In genomic region chr5:57695179-57695578, GRCh38 we compare ENCODE assay signal across 1 cellular context.
TF ChIP-seq lines count a peak whose summit lies in the region.

No MANE protein-coding gene starts in this region.

TF ChIP-seq in HepG2, 621 proteins besides CTCF, POLR2A, EP300 and RAD21 (continued from another document and continues in another):
- TF ChIP-seq ZMYM4 (CRISPR knock-in tag; IDR thresholded peaks at IDR 0.05) = no peak; the same call in 1 of the 2 replicates
- TF ChIP-seq GABPB1 (CRISPR knock-in tag; IDR thresholded peaks at IDR 0.05) = no peak
- TF ChIP-seq ZNF556 (CRISPR knock-in tag; IDR thresholded peaks at IDR 0.05; ENCODE audit: borderline replicate concordance) = no peak
- TF ChIP-seq, protein P1, sequence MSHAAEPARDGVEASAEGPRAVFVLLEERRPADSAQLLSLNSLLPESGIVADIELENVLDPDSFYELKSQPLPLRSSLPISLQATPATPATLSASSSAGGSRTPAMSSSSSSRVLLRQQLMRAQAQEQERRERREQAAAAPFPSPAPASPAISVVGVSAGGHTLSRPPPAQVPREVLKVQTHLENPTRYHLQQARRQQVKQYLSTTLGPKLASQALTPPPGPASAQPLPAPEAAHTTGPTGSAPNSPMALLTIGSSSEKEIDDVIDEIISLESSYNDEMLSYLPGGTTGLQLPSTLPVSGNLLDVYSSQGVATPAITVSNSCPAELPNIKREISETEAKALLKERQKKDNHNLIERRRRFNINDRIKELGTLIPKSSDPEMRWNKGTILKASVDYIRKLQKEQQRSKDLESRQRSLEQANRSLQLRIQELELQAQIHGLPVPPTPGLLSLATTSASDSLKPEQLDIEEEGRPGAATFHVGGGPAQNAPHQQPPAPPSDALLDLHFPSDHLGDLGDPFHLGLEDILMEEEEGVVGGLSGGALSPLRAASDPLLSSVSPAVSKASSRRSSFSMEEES (CRISPR knock-in tag; IDR thresholded peaks at IDR 0.05) = no peak
- TF ChIP-seq, protein P2, sequence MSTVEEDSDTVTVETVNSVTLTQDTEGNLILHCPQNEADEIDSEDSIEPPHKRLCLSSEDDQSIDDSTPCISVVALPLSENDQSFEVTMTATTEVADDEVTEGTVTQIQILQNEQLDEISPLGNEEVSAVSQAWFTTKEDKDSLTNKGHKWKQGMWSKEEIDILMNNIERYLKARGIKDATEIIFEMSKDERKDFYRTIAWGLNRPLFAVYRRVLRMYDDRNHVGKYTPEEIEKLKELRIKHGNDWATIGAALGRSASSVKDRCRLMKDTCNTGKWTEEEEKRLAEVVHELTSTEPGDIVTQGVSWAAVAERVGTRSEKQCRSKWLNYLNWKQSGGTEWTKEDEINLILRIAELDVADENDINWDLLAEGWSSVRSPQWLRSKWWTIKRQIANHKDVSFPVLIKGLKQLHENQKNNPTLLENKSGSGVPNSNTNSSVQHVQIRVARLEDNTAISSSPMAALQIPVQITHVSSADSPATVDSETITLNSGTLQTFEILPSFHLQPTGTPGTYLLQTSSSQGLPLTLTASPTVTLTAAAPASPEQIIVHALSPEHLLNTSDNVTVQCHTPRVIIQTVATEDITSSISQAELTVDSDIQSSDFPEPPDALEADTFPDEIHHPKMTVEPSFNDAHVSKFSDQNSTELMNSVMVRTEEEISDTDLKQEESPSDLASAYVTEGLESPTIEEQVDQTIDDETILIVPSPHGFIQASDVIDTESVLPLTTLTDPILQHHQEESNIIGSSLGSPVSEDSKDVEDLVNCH (CRISPR knock-in tag; IDR thresholded peaks at IDR 0.05) = no peak
- TF ChIP-seq, protein P3, sequence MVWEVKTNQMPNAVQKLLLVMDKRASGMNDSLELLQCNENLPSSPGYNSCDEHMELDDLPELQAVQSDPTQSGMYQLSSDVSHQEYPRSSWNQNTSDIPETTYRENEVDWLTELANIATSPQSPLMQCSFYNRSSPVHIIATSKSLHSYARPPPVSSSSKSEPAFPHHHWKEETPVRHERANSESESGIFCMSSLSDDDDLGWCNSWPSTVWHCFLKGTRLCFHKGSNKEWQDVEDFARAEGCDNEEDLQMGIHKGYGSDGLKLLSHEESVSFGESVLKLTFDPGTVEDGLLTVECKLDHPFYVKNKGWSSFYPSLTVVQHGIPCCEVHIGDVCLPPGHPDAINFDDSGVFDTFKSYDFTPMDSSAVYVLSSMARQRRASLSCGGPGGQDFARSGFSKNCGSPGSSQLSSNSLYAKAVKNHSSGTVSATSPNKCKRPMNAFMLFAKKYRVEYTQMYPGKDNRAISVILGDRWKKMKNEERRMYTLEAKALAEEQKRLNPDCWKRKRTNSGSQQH (CRISPR knock-in tag; IDR thresholded peaks at IDR 0.05; ENCODE audit: low read depth) = no peak
- no peak for TF ChIP-seq REPIN1 (CRISPR knock-in tag; IDR thresholded peaks at IDR 0.05; ENCODE audit: borderline replicate concordance, low read depth)
- TF ChIP-seq TSC22D2 (CRISPR knock-in tag; IDR thresholded peaks at IDR 0.05; ENCODE audit: borderline replicate concordance) = no peak
- TF ChIP-seq BCLAF1 (IDR thresholded peaks at IDR 0.05) = no peak
- TF ChIP-seq HMG20B (CRISPR knock-in tag; conservative IDR thresholded peaks at IDR 0.05) = no peak
- no peak for TF ChIP-seq ZNF550 (CRISPR knock-in tag; IDR thresholded peaks at IDR 0.05; ENCODE audit: borderline replicate concordance)
- TF ChIP-seq ZNF792 (CRISPR knock-in tag; IDR thresholded peaks at IDR 0.05) = 0 out of 2 replicates have a peak, but pooled peaks have one; percentile 30
- TF ChIP-seq, protein P4, sequence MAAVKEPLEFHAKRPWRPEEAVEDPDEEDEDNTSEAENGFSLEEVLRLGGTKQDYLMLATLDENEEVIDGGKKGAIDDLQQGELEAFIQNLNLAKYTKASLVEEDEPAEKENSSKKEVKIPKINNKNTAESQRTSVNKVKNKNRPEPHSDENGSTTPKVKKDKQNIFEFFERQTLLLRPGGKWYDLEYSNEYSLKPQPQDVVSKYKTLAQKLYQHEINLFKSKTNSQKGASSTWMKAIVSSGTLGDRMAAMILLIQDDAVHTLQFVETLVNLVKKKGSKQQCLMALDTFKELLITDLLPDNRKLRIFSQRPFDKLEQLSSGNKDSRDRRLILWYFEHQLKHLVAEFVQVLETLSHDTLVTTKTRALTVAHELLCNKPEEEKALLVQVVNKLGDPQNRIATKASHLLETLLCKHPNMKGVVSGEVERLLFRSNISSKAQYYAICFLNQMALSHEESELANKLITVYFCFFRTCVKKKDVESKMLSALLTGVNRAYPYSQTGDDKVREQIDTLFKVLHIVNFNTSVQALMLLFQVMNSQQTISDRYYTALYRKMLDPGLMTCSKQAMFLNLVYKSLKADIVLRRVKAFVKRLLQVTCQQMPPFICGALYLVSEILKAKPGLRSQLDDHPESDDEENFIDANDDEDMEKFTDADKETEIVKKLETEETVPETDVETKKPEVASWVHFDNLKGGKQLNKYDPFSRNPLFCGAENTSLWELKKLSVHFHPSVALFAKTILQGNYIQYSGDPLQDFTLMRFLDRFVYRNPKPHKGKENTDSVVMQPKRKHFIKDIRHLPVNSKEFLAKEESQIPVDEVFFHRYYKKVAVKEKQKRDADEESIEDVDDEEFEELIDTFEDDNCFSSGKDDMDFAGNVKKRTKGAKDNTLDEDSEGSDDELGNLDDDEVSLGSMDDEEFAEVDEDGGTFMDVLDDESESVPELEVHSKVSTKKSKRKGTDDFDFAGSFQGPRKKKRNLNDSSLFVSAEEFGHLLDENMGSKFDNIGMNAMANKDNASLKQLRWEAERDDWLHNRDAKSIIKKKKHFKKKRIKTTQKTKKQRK (IDR thresholded peaks at IDR 0.05; ENCODE audit: low read length) = no peak
- no peak for TF ChIP-seq ZNF468 (CRISPR knock-in tag; IDR thresholded peaks at IDR 0.05)
- TF ChIP-seq POGK (CRISPR knock-in tag; conservative IDR thresholded peaks at IDR 0.05) = no peak
- TF ChIP-seq, protein P5, sequence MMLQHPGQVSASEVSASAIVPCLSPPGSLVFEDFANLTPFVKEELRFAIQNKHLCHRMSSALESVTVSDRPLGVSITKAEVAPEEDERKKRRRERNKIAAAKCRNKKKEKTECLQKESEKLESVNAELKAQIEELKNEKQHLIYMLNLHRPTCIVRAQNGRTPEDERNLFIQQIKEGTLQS (CRISPR knock-in tag; IDR thresholded peaks at IDR 0.05) = peak; percentile 39; the same call in 1 of the 2 replicates
- no peak for TF ChIP-seq ZNF207 (IDR thresholded peaks at IDR 0.05; ENCODE audit: borderline replicate concordance)
- TF ChIP-seq, protein P6, sequence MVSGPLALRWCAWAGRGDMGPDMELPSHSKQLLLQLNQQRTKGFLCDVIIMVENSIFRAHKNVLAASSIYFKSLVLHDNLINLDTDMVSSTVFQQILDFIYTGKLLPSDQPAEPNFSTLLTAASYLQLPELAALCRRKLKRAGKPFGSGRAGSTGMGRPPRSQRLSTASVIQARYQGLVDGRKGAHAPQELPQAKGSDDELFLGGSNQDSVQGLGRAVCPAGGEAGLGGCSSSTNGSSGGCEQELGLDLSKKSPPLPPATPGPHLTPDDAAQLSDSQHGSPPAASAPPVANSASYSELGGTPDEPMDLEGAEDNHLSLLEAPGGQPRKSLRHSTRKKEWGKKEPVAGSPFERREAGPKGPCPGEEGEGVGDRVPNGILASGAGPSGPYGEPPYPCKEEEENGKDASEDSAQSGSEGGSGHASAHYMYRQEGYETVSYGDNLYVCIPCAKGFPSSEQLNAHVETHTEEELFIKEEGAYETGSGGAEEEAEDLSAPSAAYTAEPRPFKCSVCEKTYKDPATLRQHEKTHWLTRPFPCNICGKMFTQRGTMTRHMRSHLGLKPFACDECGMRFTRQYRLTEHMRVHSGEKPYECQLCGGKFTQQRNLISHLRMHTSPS (CRISPR knock-in tag; IDR thresholded peaks at IDR 0.05; ENCODE audit: low read depth) = no peak
- no peak for TF ChIP-seq ZNF17 (CRISPR knock-in tag; IDR thresholded peaks at IDR 0.05)
- TF ChIP-seq ZNF20 (CRISPR knock-in tag; IDR thresholded peaks at IDR 0.05) = no peak; the same call in 1 of the 2 replicates
- no peak for TF ChIP-seq ZNF24 (IDR thresholded peaks at IDR 0.05)
- TF ChIP-seq SP5 (CRISPR knock-in tag; IDR thresholded peaks at IDR 0.05; ENCODE audit: borderline replicate concordance, low read depth) = no peak
- TF ChIP-seq POGZ (CRISPR knock-in tag; IDR thresholded peaks at IDR 0.05) = peak; percentile 54; the same call in 1 of the 2 replicates
- no peak for TF ChIP-seq ZNF251 (CRISPR knock-in tag; IDR thresholded peaks at IDR 0.05)
- no peak for TF ChIP-seq ZHX1 (CRISPR knock-in tag; IDR thresholded peaks at IDR 0.05; ENCODE audit: low read depth)
- TF ChIP-seq ARNTL (CRISPR knock-in tag; IDR thresholded peaks at IDR 0.05) = no peak
- no peak for TF ChIP-seq NR2F6 (IDR thresholded peaks at IDR 0.05)
- peak; percentile 42; the same call in 1 of the 2 replicates for TF ChIP-seq NR2F6 (CRISPR knock-in tag; IDR thresholded peaks at IDR 0.05)
- TF ChIP-seq CHD2 (IDR thresholded peaks at IDR 0.05; ENCODE audit: low read depth, low read length) = no peak
- no peak for TF ChIP-seq ZNF605 (CRISPR knock-in tag; IDR thresholded peaks at IDR 0.05)
- peak; percentile 62; the same call in 1 of the 2 replicates for TF ChIP-seq KDM6A (CRISPR knock-in tag; IDR thresholded peaks at IDR 0.05; ENCODE audit: low read depth)
- TF ChIP-seq SMARCE1 (IDR thresholded peaks at IDR 0.05; ENCODE audit: borderline replicate concordance) = no peak
- no peak for TF ChIP-seq SIN3B (IDR thresholded peaks at IDR 0.05; ENCODE audit: low read length)
- TF ChIP-seq, protein P7, sequence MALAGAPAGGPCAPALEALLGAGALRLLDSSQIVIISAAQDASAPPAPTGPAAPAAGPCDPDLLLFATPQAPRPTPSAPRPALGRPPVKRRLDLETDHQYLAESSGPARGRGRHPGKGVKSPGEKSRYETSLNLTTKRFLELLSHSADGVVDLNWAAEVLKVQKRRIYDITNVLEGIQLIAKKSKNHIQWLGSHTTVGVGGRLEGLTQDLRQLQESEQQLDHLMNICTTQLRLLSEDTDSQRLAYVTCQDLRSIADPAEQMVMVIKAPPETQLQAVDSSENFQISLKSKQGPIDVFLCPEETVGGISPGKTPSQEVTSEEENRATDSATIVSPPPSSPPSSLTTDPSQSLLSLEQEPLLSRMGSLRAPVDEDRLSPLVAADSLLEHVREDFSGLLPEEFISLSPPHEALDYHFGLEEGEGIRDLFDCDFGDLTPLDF (CRISPR knock-in tag; IDR thresholded peaks at IDR 0.05) = no peak
- TF ChIP-seq, protein P8, sequence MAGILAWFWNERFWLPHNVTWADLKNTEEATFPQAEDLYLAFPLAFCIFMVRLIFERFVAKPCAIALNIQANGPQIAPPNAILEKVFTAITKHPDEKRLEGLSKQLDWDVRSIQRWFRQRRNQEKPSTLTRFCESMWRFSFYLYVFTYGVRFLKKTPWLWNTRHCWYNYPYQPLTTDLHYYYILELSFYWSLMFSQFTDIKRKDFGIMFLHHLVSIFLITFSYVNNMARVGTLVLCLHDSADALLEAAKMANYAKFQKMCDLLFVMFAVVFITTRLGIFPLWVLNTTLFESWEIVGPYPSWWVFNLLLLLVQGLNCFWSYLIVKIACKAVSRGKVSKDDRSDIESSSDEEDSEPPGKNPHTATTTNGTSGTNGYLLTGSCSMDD (CRISPR knock-in tag; IDR thresholded peaks at IDR 0.05) = no peak
- no peak for TF ChIP-seq HNRNPLL (IDR thresholded peaks at IDR 0.05; ENCODE audit: low read depth, low read length, poor library complexity, severe bottlenecking)
